Comparison of ENCODE assay signal across 1 cellular context in the genomic region with DNA sequence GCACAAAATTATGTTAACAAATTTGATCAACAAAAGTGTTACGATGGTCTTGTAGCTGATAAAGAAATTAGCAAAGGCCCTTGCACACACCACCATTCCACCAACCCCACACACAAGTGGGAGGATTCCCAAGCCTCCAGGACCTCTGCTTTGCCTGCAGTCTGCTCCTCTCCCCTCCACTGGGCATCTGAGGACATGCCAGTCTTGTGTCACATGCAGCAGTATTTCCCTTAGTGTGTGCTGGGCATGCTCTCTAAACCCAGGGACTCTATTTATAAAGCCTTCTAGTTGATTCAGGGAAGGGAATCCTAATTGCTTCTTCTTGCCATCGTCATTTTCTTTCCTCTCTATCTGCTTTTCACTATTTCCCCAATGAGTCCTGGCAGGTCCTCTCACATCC.
TF ChIP-seq lines count a peak whose summit lies in the region.

No MANE protein-coding gene starts in this region.

TF ChIP-seq in HepG2, 621 proteins besides CTCF, POLR2A, EP300 and RAD21:
- TF ChIP-seq HNRNPL (IDR thresholded peaks at IDR 0.05; ENCODE audit: low read depth, low read length) (no peak), MEIS1 (CRISPR knock-in tag; IDR thresholded peaks at IDR 0.05; ENCODE audit: borderline replicate concordance) (no peak), TRIM22 (IDR thresholded peaks at IDR 0.05) (no peak), ZMAT5 (CRISPR knock-in tag; IDR thresholded peaks at IDR 0.05; ENCODE audit: borderline replicate concordance, low read depth) (no peak), ZMYM2 (CRISPR knock-in tag; IDR thresholded peaks at IDR 0.05) (no peak), ZNF501 (CRISPR knock-in tag; IDR thresholded peaks at IDR 0.05) (no peak), HDAC6 (IDR thresholded peaks at IDR 0.05; ENCODE audit: low read depth, low read length) (no peak), ZBTB38 (CRISPR knock-in tag; IDR thresholded peaks at IDR 0.05) (no peak), ZEB1 (IDR thresholded peaks at IDR 0.05; ENCODE audit: insufficient replicate concordance, low read depth) (no peak)
- TF ChIP-seq, protein P1, sequence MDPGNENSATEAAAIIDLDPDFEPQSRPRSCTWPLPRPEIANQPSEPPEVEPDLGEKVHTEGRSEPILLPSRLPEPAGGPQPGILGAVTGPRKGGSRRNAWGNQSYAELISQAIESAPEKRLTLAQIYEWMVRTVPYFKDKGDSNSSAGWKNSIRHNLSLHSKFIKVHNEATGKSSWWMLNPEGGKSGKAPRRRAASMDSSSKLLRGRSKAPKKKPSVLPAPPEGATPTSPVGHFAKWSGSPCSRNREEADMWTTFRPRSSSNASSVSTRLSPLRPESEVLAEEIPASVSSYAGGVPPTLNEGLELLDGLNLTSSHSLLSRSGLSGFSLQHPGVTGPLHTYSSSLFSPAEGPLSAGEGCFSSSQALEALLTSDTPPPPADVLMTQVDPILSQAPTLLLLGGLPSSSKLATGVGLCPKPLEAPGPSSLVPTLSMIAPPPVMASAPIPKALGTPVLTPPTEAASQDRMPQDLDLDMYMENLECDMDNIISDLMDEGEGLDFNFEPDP (CRISPR knock-in tag; conservative IDR thresholded peaks at IDR 0.05) = no peak
- TF ChIP-seq, protein P2, sequence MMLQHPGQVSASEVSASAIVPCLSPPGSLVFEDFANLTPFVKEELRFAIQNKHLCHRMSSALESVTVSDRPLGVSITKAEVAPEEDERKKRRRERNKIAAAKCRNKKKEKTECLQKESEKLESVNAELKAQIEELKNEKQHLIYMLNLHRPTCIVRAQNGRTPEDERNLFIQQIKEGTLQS (CRISPR knock-in tag; IDR thresholded peaks at IDR 0.05) = no peak
- TF ChIP-seq, protein P3, sequence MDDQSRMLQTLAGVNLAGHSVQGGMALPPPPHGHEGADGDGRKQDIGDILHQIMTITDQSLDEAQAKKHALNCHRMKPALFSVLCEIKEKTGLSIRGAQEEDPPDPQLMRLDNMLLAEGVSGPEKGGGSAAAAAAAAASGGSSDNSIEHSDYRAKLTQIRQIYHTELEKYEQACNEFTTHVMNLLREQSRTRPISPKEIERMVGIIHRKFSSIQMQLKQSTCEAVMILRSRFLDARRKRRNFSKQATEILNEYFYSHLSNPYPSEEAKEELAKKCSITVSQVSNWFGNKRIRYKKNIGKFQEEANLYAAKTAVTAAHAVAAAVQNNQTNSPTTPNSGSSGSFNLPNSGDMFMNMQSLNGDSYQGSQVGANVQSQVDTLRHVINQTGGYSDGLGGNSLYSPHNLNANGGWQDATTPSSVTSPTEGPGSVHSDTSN (CRISPR knock-in tag; IDR thresholded peaks at IDR 0.05; ENCODE audit: borderline replicate concordance) = no peak
